ENCODE assay signal across 8 cellular contexts in genomic region chr18:9743200-9744016, GRCh38. TPM values are rescaled to one million over a fixed set of nuclear protein-coding genes. Genes with fewer than 3 reads are reported as not detected.
DNase-seq lines count a peak whose midpoint lies in the region; ATAC-seq and TF ChIP-seq lines count a peak whose summit lies in the region.

No MANE protein-coding gene starts in this region.

- H3K27ac ChIP-seq in brain microvascular endothelial cell (peak overlapping the region; percentile 95), right lobe of liver (no peak overlapping the region)

- no peak for TF ChIP-seq CTCF in brain microvascular endothelial cell (IDR thresholded peaks at IDR 0.05; ENCODE audit: low read depth, low read length, missing control alignments)
- TF ChIP-seq CTCF in right lobe of liver (IDR thresholded peaks at IDR 0.05), result no peak

- TF ChIP-seq POLR2A in right lobe of liver (IDR thresholded peaks at IDR 0.05), result no peak

- no peak overlapping the region for H3K4me3 ChIP-seq in brain microvascular endothelial cell (ENCODE audit: low read depth, low read length)
- H3K4me3 ChIP-seq in right lobe of liver, result peak overlapping the region in 1 of 3 donors; percentile 8

- no peaks in the 10 kb centered on the region for H3K9me3 ChIP-seq in right lobe of liver

- intact Hi-C loops in right lobe of liver (cut with DNase I), result no loop called here

- H3K4me1 ChIP-seq in right lobe of liver, result peaks cover 0 to 12% (median 0%) of the 10 kb centered on the region in 4 donors

- in situ Hi-C loops in KBM-7 (cut with MboI; ENCODE audit: low pct_unique_long_range_greater_than_20kb, low sequenced_read_pairs), result no loop called here
- in situ Hi-C loops in brain microvascular endothelial cell (cut with HindIII; ENCODE audit: low pct_ligation_motif_present, low sequenced_read_pairs), result no loop called here

- H3K27me3 ChIP-seq in brain microvascular endothelial cell (replicated peaks) (no peaks in the 10 kb centered on the region), right lobe of liver (no peaks in the 10 kb centered on the region)

- peak; percentile 86 for DNase-seq in AG08396 (ENCODE audit: low spot score)
- DNase-seq in KBM-7, result peak; percentile 45
- peak; percentile 98 for DNase-seq in brain microvascular endothelial cell
- DNase-seq in right lobe of liver, result peak in 1 of 3 donors; percentile 31
- no peak for DNase-seq in hippocampal formation (lab: John Stamatoyannopoulos, UW)
- DNase-seq in NCI-H1417 treated with DMSO at 0.1 percent for 48 hours (lab: John Stamatoyannopoulos, UW), result no peak
- no peak for DNase-seq in stimulated activated CD4-positive, alpha-beta T cell treated with anti-CD3 and anti-CD28 coated beads, Interleukin-12 subunit alpha, Interleukin-12 subunit beta, amount 100 ng/mL, for 4 hours
- DNase-seq in pons (ENCODE audit: low spot score), result no peak

- ATAC-seq in right lobe of liver, result peak in 3 of 4 donors; percentile 30 to 70 (median 61)

- H3K36me3 ChIP-seq in brain microvascular endothelial cell (replicated peaks), result no peaks in the 10 kb centered on the region
- H3K36me3 ChIP-seq in right lobe of liver, result no peaks in the 10 kb centered on the region

- 56% methylated on average over 11 of the region's 11 CpGs for WGBS in right lobe of liver (ENCODE audit: insufficient coverage, low coverage, low lambda C conversion rate, missing lambda C conversion rate)

RNA-seq across cellular contexts. Expression of gene RAB31, which starts 35.3 kb away (rescaled TPM):
- total RNA-seq in right lobe of liver, result 10 to 100 TPM in 1 of 6 experiments, 1 to 10 TPM in 5; 3.0 to 14.3 (median 5.4) TPM

Comparison
In these comparisons a context has a peak if more than half of its experiments do, and no peak if none do; other contexts are left out.
1. DNase-seq: peak in AG08396 (single experiment), KBM-7 (single experiment) and brain microvascular endothelial cell (single experiment); none in hippocampal formation (0 of 2), NCI-H1417 treated with DMSO at 0.1 percent for 48 hours (single experiment), stimulated activated CD4-positive, alpha-beta T cell treated with anti-CD3 and anti-CD28 coated beads, Interleukin-12 subunit alpha, Interleukin-12 subunit beta, amount 100 ng/mL, for 4 hours (single experiment) and pons (single experiment).